10 cellular contexts compared by ENCODE assay signal in genomic region chr5:14417232-14417730, GRCh38.
DNase-seq lines count a peak whose midpoint lies in the region; ATAC-seq and TF ChIP-seq lines count a peak whose summit lies in the region.
"Had no signal": no experiment of that assay in that cellular context is flagged by ENCODE, and none has a peak within 500 bp of the region (broad histone marks: within the 10 kb centered on the region; RNA-seq: fewer than 3 reads in every experiment).

No MANE protein-coding gene starts in this region.

- H3K4me1 ChIP-seq in H9 (ENCODE audit: insufficient read depth, low read length): peaks cover 7% of the 10 kb centered on the region; the same call in 1 of the 2 replicates
- peaks cover 35% of the 10 kb centered on the region for H3K4me1 ChIP-seq in left ventricle myocardium inferior

- no peak overlapping the region for H2BK120ac ChIP-seq in H9 (ENCODE audit: low read depth, low read length, poor library complexity, severe bottlenecking)

- peaks cover 76% of the 10 kb centered on the region for H3K36me3 ChIP-seq in left ventricle myocardium inferior

- no peak overlapping the region for H2BK15ac ChIP-seq in H9 (ENCODE audit: low read depth, low read length)

- H3K4ac ChIP-seq in H9 (ENCODE audit: low read depth, low read length): no peak overlapping the region

- DNase-seq in H9 (peak; percentile 65), left ventricle myocardium inferior (no peak), DMS114 treated with DMSO at 0.1 percent for 48 hours (lab: John Stamatoyannopoulos, UW; ENCODE audit: unreplicated experiment) (no peak)
- no peak for DNase-seq in activated T-helper 2 cell treated with anti-CD3 and anti-CD28 coated beads, Interferon-gamma antibody, Interleukin-2, Interleukin-4, amounts not matched to agents 10 μg/mL and 5 μg/mL and 100 μg/mL, durations not matched to agents 14 hours and 24 hours and 36 hours (ENCODE audit: low spot score)
- DNase-seq: activated naive CD4-positive, alpha-beta T cell treated with anti-CD3 and anti-CD28 coated beads, Interleukin-2, amount 50 U/mL, for 16 hours; SIG-M5; small intestine had no signal

- H2AK5ac ChIP-seq in H9 (ENCODE audit: insufficient read length, low read length): no peak overlapping the region

- H2BK5ac ChIP-seq in H9 (ENCODE audit: insufficient read length, low read length): no peak overlapping the region

- H4K8ac ChIP-seq in H9 (replicated peaks; ENCODE audit: insufficient read length, low read depth, low read length): no peak overlapping the region

- H3K27me3 Mint-ChIP-seq in H9 (ENCODE audit: low read depth): no peaks in the 10 kb centered on the region
- peaks cover 1% of the 10 kb centered on the region for H3K27me3 Mint-ChIP-seq in activated T-helper 2 cell treated with anti-CD3 and anti-CD28 coated beads, Interferon-gamma antibody, Interleukin-2, Interleukin-4, amounts not matched to agents 10 μg/mL and 5 μg/mL and 100 μg/mL, durations not matched to agents 14 hours and 24 hours and 36 hours (ENCODE audit: low read depth)
- no peaks in the 10 kb centered on the region for H3K27me3 Mint-ChIP-seq in stimulated activated memory B cell treated with anti-CD40 and anti-IgM and Interleukin-4, amounts not matched to agents 10 μg/mL and 1 μg/mL and 100 μg/mL, for 72 hours

- no peak for ATAC-seq in stimulated activated memory B cell treated with anti-CD40 and anti-IgM and Interleukin-4, amounts not matched to agents 10 μg/mL and 1 μg/mL and 100 μg/mL, for 72 hours
- ATAC-seq in HG02678 (IDR thresholded peaks at IDR 0.05; ENCODE audit: unreplicated experiment) (no peak), GM21786 (IDR thresholded peaks at IDR 0.05; ENCODE audit: unreplicated experiment) (no peak)

- no peaks in the 10 kb centered on the region for H4K20me1 ChIP-seq in H9 (ENCODE audit: control insufficient read depth, insufficient read depth, insufficient read length)

- H3T11ph ChIP-seq in H9 (ENCODE audit: low read length): no peak overlapping the region

- no peak overlapping the region for H3K18ac ChIP-seq in H9 (ENCODE audit: insufficient read length, low read depth, low read length)

- H3K36me3 Mint-ChIP-seq in H9 (ENCODE audit: insufficient read depth in 1 of 3, low read depth in 3 of 3): peaks cover 23 to 56% (median 55%) of the 10 kb centered on the region in 3 experiments; a peak in 6 of 7 replicates
- peaks cover 5% of the 10 kb centered on the region for H3K36me3 Mint-ChIP-seq in activated T-helper 2 cell treated with anti-CD3 and anti-CD28 coated beads, Interferon-gamma antibody, Interleukin-2, Interleukin-4, amounts not matched to agents 10 μg/mL and 5 μg/mL and 100 μg/mL, durations not matched to agents 14 hours and 24 hours and 36 hours (ENCODE audit: low read depth)
- peaks cover 68% of the 10 kb centered on the region for H3K36me3 Mint-ChIP-seq in stimulated activated memory B cell treated with anti-CD40 and anti-IgM and Interleukin-4, amounts not matched to agents 10 μg/mL and 1 μg/mL and 100 μg/mL, for 72 hours

- no peak overlapping the region for H4K91ac ChIP-seq in H9 (ENCODE audit: insufficient read length, low read depth, low read length)

- H3K9me3 Mint-ChIP-seq in H9: no peaks in the 10 kb centered on the region
- no peaks in the 10 kb centered on the region for H3K9me3 Mint-ChIP-seq in activated T-helper 2 cell treated with anti-CD3 and anti-CD28 coated beads, Interferon-gamma antibody, Interleukin-2, Interleukin-4, amounts not matched to agents 10 μg/mL and 5 μg/mL and 100 μg/mL, durations not matched to agents 14 hours and 24 hours and 36 hours
- H3K9me3 Mint-ChIP-seq in stimulated activated memory B cell treated with anti-CD40 and anti-IgM and Interleukin-4, amounts not matched to agents 10 μg/mL and 1 μg/mL and 100 μg/mL, for 72 hours: no peaks in the 10 kb centered on the region

- TF ChIP-seq CTCF in H9 (conservative IDR thresholded peaks at IDR 0.05) (no peak), left ventricle myocardium inferior (IDR thresholded peaks at IDR 0.05; ENCODE audit: borderline replicate concordance) (no peak)

- no peaks in the 10 kb centered on the region for H3K79me2 ChIP-seq in H9 (ENCODE audit: insufficient read depth, low read length)

- H3K4me3 Mint-ChIP-seq in H9: no peak overlapping the region
- no peak overlapping the region for H3K4me3 Mint-ChIP-seq in activated T-helper 2 cell treated with anti-CD3 and anti-CD28 coated beads, Interferon-gamma antibody, Interleukin-2, Interleukin-4, amounts not matched to agents 10 μg/mL and 5 μg/mL and 100 μg/mL, durations not matched to agents 14 hours and 24 hours and 36 hours (ENCODE audit: low read depth)
- H3K4me3 Mint-ChIP-seq in stimulated activated memory B cell treated with anti-CD40 and anti-IgM and Interleukin-4, amounts not matched to agents 10 μg/mL and 1 μg/mL and 100 μg/mL, for 72 hours: no peak overlapping the region

- no peaks in the 10 kb centered on the region for H3K9me3 ChIP-seq in H9 (ENCODE audit: control insufficient read depth, low read depth, low read length)
- H3K9me3 ChIP-seq in left ventricle myocardium inferior (replicated peaks): no peaks in the 10 kb centered on the region

- H3K56ac ChIP-seq in H9 (ENCODE audit: insufficient read length, low read depth, low read length): no peak overlapping the region

- WGBS in H9 (ENCODE audit: extremely low coverage, insufficient read length, low lambda C conversion rate): no CpG with 5 or more reads among the region's 5 CpGs

- H4K5ac ChIP-seq in H9 (ENCODE audit: insufficient read length, low read depth, low read length): no peak overlapping the region

- H3K27ac ChIP-seq in H9 (ENCODE audit: insufficient read length, low read depth, low read length): no peak overlapping the region
- peak overlapping the region; percentile 62 for H3K27ac ChIP-seq in left ventricle myocardium inferior (replicated peaks)

- peak overlapping the region; percentile 81 to 94 (median 85) for H3K27ac Mint-ChIP-seq in H9
- peak overlapping the region; percentile 77 for H3K27ac Mint-ChIP-seq in activated T-helper 2 cell treated with anti-CD3 and anti-CD28 coated beads, Interferon-gamma antibody, Interleukin-2, Interleukin-4, amounts not matched to agents 10 μg/mL and 5 μg/mL and 100 μg/mL, durations not matched to agents 14 hours and 24 hours and 36 hours
- H3K27ac Mint-ChIP-seq in stimulated activated memory B cell treated with anti-CD40 and anti-IgM and Interleukin-4, amounts not matched to agents 10 μg/mL and 1 μg/mL and 100 μg/mL, for 72 hours: peak overlapping the region; percentile 7

- no peak overlapping the region for H3K23ac ChIP-seq in H9 (ENCODE audit: insufficient read length, low read depth, low read length)

- H2AFZ ChIP-seq in H9 (ENCODE audit: low read length): no peak overlapping the region

- H3K23me2 ChIP-seq in H9 (ENCODE audit: insufficient read length, low read depth, low read length, poor library complexity, severe bottlenecking): no peaks in the 10 kb centered on the region

- intact Hi-C loops in activated T-helper 2 cell treated with anti-CD3 and anti-CD28 coated beads, Interferon-gamma antibody, Interleukin-2, Interleukin-4, amounts not matched to agents 10 μg/mL and 5 μg/mL and 100 μg/mL, durations not matched to agents 14 hours and 24 hours and 36 hours (cut with micrococcal nuclease): no loop called here
- intact Hi-C loops in left ventricle myocardium inferior (cut with micrococcal nuclease): no loop called here

- no peak overlapping the region for H2BK20ac ChIP-seq in H9 (ENCODE audit: low read depth, low read length, poor library complexity, severe bottlenecking)

- H3K4me1 Mint-ChIP-seq in H9: peaks cover 48 to 56% of the 10 kb centered on the region in 2 experiments
- peaks cover 66% of the 10 kb centered on the region for H3K4me1 Mint-ChIP-seq in activated T-helper 2 cell treated with anti-CD3 and anti-CD28 coated beads, Interferon-gamma antibody, Interleukin-2, Interleukin-4, amounts not matched to agents 10 μg/mL and 5 μg/mL and 100 μg/mL, durations not matched to agents 14 hours and 24 hours and 36 hours (ENCODE audit: low read depth)
- H3K4me1 Mint-ChIP-seq in stimulated activated memory B cell treated with anti-CD40 and anti-IgM and Interleukin-4, amounts not matched to agents 10 μg/mL and 1 μg/mL and 100 μg/mL, for 72 hours: peaks cover 23% of the 10 kb centered on the region

- no peak overlapping the region for H3K4me3 ChIP-seq in left ventricle myocardium inferior

- no peak overlapping the region for H3K9ac ChIP-seq in H9 (ENCODE audit: extremely low read depth, insufficient read length, low read length)

- H3K79me1 ChIP-seq in H9 (ENCODE audit: insufficient read depth, low read depth, low read length, poor library complexity, severe bottlenecking): no peaks in the 10 kb centered on the region

- H3K14ac ChIP-seq in H9 (ENCODE audit: insufficient read depth, low read length): peak overlapping the region; percentile 13; the same call in 1 of the 2 replicates

- H3K27me3 ChIP-seq in H9 (ENCODE audit: insufficient read depth, low read length) (no peaks in the 10 kb centered on the region), left ventricle myocardium inferior (ENCODE audit: low read depth) (no peaks in the 10 kb centered on the region)

- H3K4me2 ChIP-seq in H9 (ENCODE audit: insufficient read depth, insufficient read length, low read length): no peak overlapping the region

- H2BK12ac ChIP-seq in H9 (ENCODE audit: insufficient read length, low read depth, low read length): no peak overlapping the region

Comparison
In these comparisons a context has a peak if more than half of its experiments do, and no peak if none do; other contexts are left out.
1. H3K27ac Mint-ChIP-seq: peak in every context shown above with its lines; median percentile 85 in H9; 77 in activated T-helper 2 cell treated with anti-CD3 and anti-CD28 coated beads, Interferon-gamma antibody, Interleukin-2, Interleukin-4, amounts not matched to agents 10 μg/mL and 5 μg/mL and 100 μg/mL, durations not matched to agents 14 hours and 24 hours and 36 hours; 7 in stimulated activated memory B cell treated with anti-CD40 and anti-IgM and Interleukin-4, amounts not matched to agents 10 μg/mL and 1 μg/mL and 100 μg/mL, for 72 hours.